13 cellular contexts compared by ENCODE assay signal in the genomic region with DNA sequence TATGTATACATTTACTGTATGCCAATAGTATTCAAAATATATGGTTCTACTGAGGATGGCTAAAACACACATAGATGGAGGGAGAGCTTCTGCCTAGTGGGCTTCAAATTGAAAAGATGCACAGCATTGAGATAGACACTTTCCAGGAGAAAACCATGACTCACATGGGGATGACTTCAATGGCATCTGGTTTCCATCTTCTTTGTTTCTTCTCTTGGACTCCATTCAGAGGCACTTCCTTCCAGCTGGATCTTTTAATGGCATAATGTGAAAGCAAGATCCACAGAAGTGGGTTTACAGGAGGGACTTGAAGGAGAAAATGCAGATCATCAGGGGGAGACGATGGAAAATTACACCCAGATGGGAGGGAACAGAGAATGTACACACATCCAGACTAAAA.
DNase-seq lines count a peak whose midpoint lies in the region; ATAC-seq and TF ChIP-seq lines count a peak whose summit lies in the region.
"Had no signal": no experiment of that assay in that cellular context is flagged by ENCODE, and none has a peak within 500 bp of the region (broad histone marks: within the 10 kb centered on the region; RNA-seq: fewer than 3 reads in every experiment).

No MANE protein-coding gene starts in this region.

- H3K9me3 Mint-ChIP-seq in naive thymus-derived CD8-positive, alpha-beta T cell: peaks cover 0 to 2% (median 0%) of the 10 kb centered on the region in 9 donors

- peak; percentile 85 for DNase-seq in AG10803 (ENCODE audit: low read depth)
- DNase-seq in LHCN-M2 (ENCODE audit: low read depth): peak; percentile 45
- DNase-seq in epidermal melanocyte (ENCODE audit: insufficient read length, low spot score): peak; percentile 81
- DNase-seq in myocyte (ENCODE audit: low read depth): peak; percentile 73
- no peak for DNase-seq in naive thymus-derived CD8-positive, alpha-beta T cell
- DNase-seq in caudate nucleus (lab: John Stamatoyannopoulos, UW): no peak
- no peak for DNase-seq in prostate gland (ENCODE audit: low spot score)
- DNase-seq in globus pallidus (ENCODE audit: low spot score): no peak
- DNase-seq: midbrain, NCI-H2081, RPMI8226, substantia nigra had no signal

- intact Hi-C loops in prostate gland (cut with DNase I): no loop called here

- TF ChIP-seq CTCF in AG10803 (conservative IDR thresholded peaks at IDR 0.05; ENCODE audit: low read length): no peak
- TF ChIP-seq CTCF in prostate gland (IDR thresholded peaks at IDR 0.05): no peak

- H3K27me3 ChIP-seq in prostate gland (replicated peaks; ENCODE audit: insufficient read depth): no peaks in the 10 kb centered on the region
- H3K27me3 ChIP-seq: BLaER1 had no signal

- no peak overlapping the region for H3K27ac Mint-ChIP-seq in naive thymus-derived CD8-positive, alpha-beta T cell

- H3K27ac ChIP-seq in caudate nucleus (ENCODE audit: low read depth, low read length): no peak overlapping the region
- H3K27ac ChIP-seq in prostate gland: no peak overlapping the region
- H3K27ac ChIP-seq: BLaER1 had no signal

- H3K4me1 Mint-ChIP-seq in naive thymus-derived CD8-positive, alpha-beta T cell: peaks cover 0 to 26% (median 6%) of the 10 kb centered on the region in 4 donors

- 43% methylated on average over 1 of the region's 1 CpG for WGBS in prostate gland

- H3K4me3 ChIP-seq in AG10803 (ENCODE audit: low read length) (no peak overlapping the region), prostate gland (no peak overlapping the region)
- H3K4me3 ChIP-seq: BLaER1 had no signal

- TF ChIP-seq POLR2A in prostate gland (IDR thresholded peaks at IDR 0.05): no peak

- POLR2A ChIA-PET in naive thymus-derived CD8-positive, alpha-beta T cell (lab: Charles Lee): no interaction called here

- H3K36me3 ChIP-seq in prostate gland: no peaks in the 10 kb centered on the region
- H3K36me3 ChIP-seq: BLaER1 had no signal

- H3K27me3 Mint-ChIP-seq in naive thymus-derived CD8-positive, alpha-beta T cell: peaks cover 0 to 9% (median 0%) of the 10 kb centered on the region in 5 donors

- H3K4me1 ChIP-seq in prostate gland (replicated peaks): no peaks in the 10 kb centered on the region

- H3K36me3 Mint-ChIP-seq in naive thymus-derived CD8-positive, alpha-beta T cell: no peaks in the 10 kb centered on the region

- no peak overlapping the region for H3K4me3 Mint-ChIP-seq in naive thymus-derived CD8-positive, alpha-beta T cell

- no peak for ATAC-seq in naive thymus-derived CD8-positive, alpha-beta T cell

- H3K9me3 ChIP-seq in prostate gland: no peaks in the 10 kb centered on the region
- H3K9me3 ChIP-seq: BLaER1 had no signal

Comparison
In these comparisons a context has a peak if more than half of its experiments do, and no peak if none do; other contexts are left out.
1. DNase-seq: peak in AG10803 (single experiment), LHCN-M2 (single experiment), epidermal melanocyte (single experiment) and myocyte (single experiment); none in naive thymus-derived CD8-positive, alpha-beta T cell (0 of 10), caudate nucleus (0 of 61), prostate gland (single experiment) and globus pallidus (single experiment).